In genomic region chr20:53948383-53949318, GRCh38 we compare ENCODE assay signal across 9 cellular contexts.
DNase-seq lines count a peak whose midpoint lies in the region; ATAC-seq and TF ChIP-seq lines count a peak whose summit lies in the region.
"Had no signal": no experiment of that assay in that cellular context is flagged by ENCODE, and none has a peak within 500 bp of the region (broad histone marks: within the 10 kb centered on the region; RNA-seq: fewer than 3 reads in every experiment).

No MANE protein-coding gene starts in this region.

- TF ChIP-seq CTCF in SK-N-SH (IDR thresholded peaks at IDR 0.05) (no peak), natural killer cell (IDR thresholded peaks at IDR 0.05) (no peak), PC-9 (conservative IDR thresholded peaks at IDR 0.05) (no peak), coronary artery (IDR thresholded peaks at IDR 0.05) (no peak)

- no peak for DNase-seq in SK-N-SH
- peak; percentile 21 for DNase-seq in natural killer cell
- no peak for DNase-seq in PC-9
- DNase-seq in NCI-H524 treated with DMSO at 0.1 percent for 48 hours (lab: John Stamatoyannopoulos, UW), result no peak
- DNase-seq in coronary artery (ENCODE audit: low spot score), result no peak

- H4K20me1 ChIP-seq in SK-N-SH (ENCODE audit: insufficient read depth) (no peaks in the 10 kb centered on the region), PC-9 (ENCODE audit: insufficient read depth) (no peaks in the 10 kb centered on the region)

- intact Hi-C loops in natural killer cell (cut with micrococcal nuclease) (loop anchor here (5.0 kb wide), 1 partner anchor 196 kb away; no protein-coding TSS in a partner anchor), PC-9 (cut with micrococcal nuclease; ENCODE audit: unreplicated experiment) (loop anchor here (2.0 kb wide), 1 partner anchor 250 kb away; no protein-coding TSS in a partner anchor)

- peak overlapping the region; percentile 93 to 95 for H3K27ac Mint-ChIP-seq in natural killer cell

- no peaks in the 10 kb centered on the region for H3K9me3 ChIP-seq in SK-N-SH
- H3K9me3 ChIP-seq in PC-9 (ENCODE audit: insufficient read depth, low read depth), result no peaks in the 10 kb centered on the region

- H3K4me2 ChIP-seq in SK-N-SH (peak overlapping the region; percentile 51), PC-9 (no peak overlapping the region)

- no peak for TF ChIP-seq EP300 in SK-N-SH (IDR thresholded peaks at IDR 0.05; ENCODE audit: borderline replicate concordance in 1 of 2, low read depth in 1 of 2, low read length in 1 of 2)

- peak; percentile 31 for ATAC-seq in GM18907 (IDR thresholded peaks at IDR 0.05; ENCODE audit: unreplicated experiment)
- peak; percentile 23 for ATAC-seq in HG02610 (IDR thresholded peaks at IDR 0.05; ENCODE audit: unreplicated experiment)
- ATAC-seq in natural killer cell, result peak; percentile 70 to 79 (median 77)
- no peak for ATAC-seq in HG03196 (IDR thresholded peaks at IDR 0.05; ENCODE audit: unreplicated experiment)

- H3K4me1 ChIP-seq in SK-N-SH (ENCODE audit: control insufficient read depth in 1 of 2, insufficient read depth in 2 of 2, low read depth in 1 of 2, low read length in 1 of 2) (peaks cover 5 to 19% of the 10 kb centered on the region in 2 experiments; a peak in 2 of 4 replicates), PC-9 (replicated peaks; ENCODE audit: insufficient read depth) (no peaks in the 10 kb centered on the region)

- H3K27me3 ChIP-seq in SK-N-SH (ENCODE audit: insufficient read depth) (no peaks in the 10 kb centered on the region), PC-9 (ENCODE audit: insufficient read depth, low read depth) (no peaks in the 10 kb centered on the region)

- peaks cover 3 to 7% of the 10 kb centered on the region in 2 donors for H3K27me3 Mint-ChIP-seq in natural killer cell (ENCODE audit: low read depth in 2 of 2)

- no peaks in the 10 kb centered on the region for H3K36me3 ChIP-seq in SK-N-SH (replicated peaks in 1 of 2; ENCODE audit: control insufficient read depth in 1 of 2, insufficient read depth in 2 of 2, low read length in 1 of 2)
- no peaks in the 10 kb centered on the region for H3K36me3 ChIP-seq in PC-9 (ENCODE audit: low read depth)

- H3K9me2 ChIP-seq in SK-N-SH (no peaks in the 10 kb centered on the region), PC-9 (ENCODE audit: insufficient read depth) (no peaks in the 10 kb centered on the region)

- H3K9me3 Mint-ChIP-seq in natural killer cell, result peaks cover 0 to 2% of the 10 kb centered on the region in 2 donors

- CTCF ChIA-PET in SK-N-SH (lab: Yijun Ruan, JAX) (interaction anchor here (0.6 to 1.3 kb wide), 2 partner anchors 145 to 369 kb away, joined by 3 to 4 read pairs; no protein-coding TSS in a partner anchor), PC-9 (lab: Charles Lee) (interaction anchor here (0.6 kb wide), 1 partner anchor 137 kb away, joined by 4 read pairs; no protein-coding TSS in a partner anchor)

- no peak for TF ChIP-seq RAD21 in SK-N-SH (IDR thresholded peaks at IDR 0.05; ENCODE audit: low read length)

- peak overlapping the region; percentile 32; the same call in 1 of the 2 replicates for H3K9ac ChIP-seq in SK-N-SH

- H3K4me1 Mint-ChIP-seq in natural killer cell, result peaks cover 38 to 40% of the 10 kb centered on the region in 2 donors

- 90% methylated on average over 11 of the region's 11 CpGs for WGBS in SK-N-SH (ENCODE audit: low lambda C conversion rate)

- peaks cover 9% of the 10 kb centered on the region for H3K36me3 Mint-ChIP-seq in natural killer cell

- H3K4me3 Mint-ChIP-seq in natural killer cell, result peak overlapping the region; percentile 89
- H3K4me3 Mint-ChIP-seq: brain had no signal

- POLR2A ChIA-PET in SK-N-SH (lab: Yijun Ruan, JAX), result no interaction called here
- POLR2A ChIA-PET in PC-9 (lab: Charles Lee; ENCODE audit: unreplicated experiment), result no interaction called here

- peak overlapping the region; percentile 79 for H2AFZ ChIP-seq in SK-N-SH (ENCODE audit: low read depth)
- H2AFZ ChIP-seq in PC-9, result no peak overlapping the region

- no TSS peak for BruUV-seq in PC-9 (replicated peaks; lab: Mats Ljungman, UMichigan)

- H3K79me2 ChIP-seq in SK-N-SH (ENCODE audit: insufficient read depth) (no peaks in the 10 kb centered on the region), PC-9 (ENCODE audit: low read depth) (no peaks in the 10 kb centered on the region)

- H3K4me3 ChIP-seq in SK-N-SH (ENCODE audit: low read depth in 2 of 2, low read length in 1 of 2) (0 out of 4 replicates have a peak overlapping the region, but pooled peaks of 1 of the 2 experiments have one; percentile 8), PC-9 (no peak overlapping the region), coronary artery (no peak overlapping the region)

- H3K27ac ChIP-seq in SK-N-SH (ENCODE audit: low read depth in 2 of 2, low read length in 1 of 2) (peak overlapping the region in 1 of 2 experiments; percentile 65; a peak in 2 of 4 replicates), PC-9 (no peak overlapping the region), coronary artery (no peak overlapping the region)

- H3F3A ChIP-seq in SK-N-SH (replicated peaks; ENCODE audit: insufficient read depth) (peaks cover 6% of the 10 kb centered on the region), PC-9 (ENCODE audit: insufficient read depth, low read depth) (no peaks in the 10 kb centered on the region)

TF ChIP-seq in SK-N-SH, 30 proteins besides CTCF, POLR2A, EP300 and RAD21:
- TF ChIP-seq PBX3 (IDR thresholded peaks at IDR 0.05), result no peak
- TF ChIP-seq RFX5 (IDR thresholded peaks at IDR 0.05; ENCODE audit: low read length), result no peak
- no peak for TF ChIP-seq IRF3 (IDR thresholded peaks at IDR 0.05; ENCODE audit: low read depth, low read length)
- no peak for TF ChIP-seq SIN3A (IDR thresholded peaks at IDR 0.05; ENCODE audit: borderline replicate concordance, low read depth, low read length)
- TF ChIP-seq TCF12 (IDR thresholded peaks at IDR 0.05), result no peak
- no peak for TF ChIP-seq ELF1 (IDR thresholded peaks at IDR 0.05)
- TF ChIP-seq USF1 (IDR thresholded peaks at IDR 0.05; ENCODE audit: borderline replicate concordance, low read depth), result no peak
- no peak for TF ChIP-seq MEF2A (IDR thresholded peaks at IDR 0.05; ENCODE audit: borderline replicate concordance, low read depth)
- TF ChIP-seq MAX (IDR thresholded peaks at IDR 0.05; ENCODE audit: low read depth), result no peak
- no peak for TF ChIP-seq GABPA (IDR thresholded peaks at IDR 0.05; ENCODE audit: low read depth)
- TF ChIP-seq SMC3 (IDR thresholded peaks at IDR 0.05; ENCODE audit: low read depth, low read length), result no peak
- TF ChIP-seq EZH2phosphoT487 (IDR thresholded peaks at IDR 0.05; ENCODE audit: borderline replicate concordance, low read depth), result no peak
